Comparison of ENCODE assay signal across 1 cellular context in genomic region chr13:77310161-77310560, GRCh38.
TF ChIP-seq lines count a peak whose summit lies in the region.

No MANE protein-coding gene starts in this region.

TF ChIP-seq in GM23338, 12 proteins besides CTCF, POLR2A, EP300 and RAD21 (continued from another document):
- no peak for TF ChIP-seq ZNF462 (CRISPR knock-in tag; IDR thresholded peaks at IDR 0.05)
- no peak for TF ChIP-seq EZH2phosphoT487 (IDR thresholded peaks at IDR 0.05; ENCODE audit: unreplicated experiment)
- TF ChIP-seq ZNF114 (CRISPR knock-in tag; IDR thresholded peaks at IDR 0.05): no peak
